ENCODE assay signal across 22 cellular contexts in the genomic region with DNA sequence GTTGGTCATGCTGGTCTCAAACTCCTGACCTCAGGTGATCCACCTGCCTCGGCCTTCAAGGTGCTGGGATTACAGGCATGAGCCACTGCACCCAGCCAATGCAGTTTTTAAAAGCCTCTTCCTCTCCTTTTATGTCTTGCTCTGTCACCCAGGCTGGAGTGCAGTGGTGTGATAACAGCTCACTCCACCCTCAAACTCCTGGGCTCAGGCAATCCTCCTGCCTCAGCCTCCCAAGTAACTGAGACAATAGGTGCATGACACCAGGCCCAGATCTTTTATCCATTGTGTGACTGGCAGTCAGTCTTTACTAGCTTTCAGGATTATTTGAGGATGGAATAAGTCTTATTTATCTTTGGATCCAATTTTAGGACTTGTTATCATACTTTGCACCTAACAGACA.
"Had no signal": no experiment of that assay in that cellular context is flagged by ENCODE, and none has a peak within 500 bp of the region (broad histone marks: within the 10 kb centered on the region; RNA-seq: fewer than 3 reads in every experiment).

No MANE protein-coding gene starts in this region.

- H3K4me1 ChIP-seq: SJSA1 had no signal

- H3K27ac ChIP-seq: SJSA1, SK-N-MC had no signal

- H3K9me3 ChIP-seq: MG63, SJSA1 had no signal

- H3K27me3 ChIP-seq: MG63, SJSA1 had no signal

- DNase-seq: Karpas-422, KG1, MG63, NCI-H1092, NCI-H1105 treated with DMSO at 0.1 percent for 48 hours, NCI-H1417 treated with DMSO at 0.1 percent for 48 hours, NCI-H146, NCI-H1694 treated with DMSO at 0.1 percent for 48 hours, NCI-H1930, NCI-H2081 treated with DMSO at 0.1 percent for 48 hours, NCI-H2171, NCI-H226, NCI-H446, NCI-H510A, NCI-H524 treated with DMSO at 0.1 percent for 48 hours, NCI-H69, NCI-H774, Right ventricle myocardium superior, RPMI8226, SIG-M5 had no signal

- H3K4me3 ChIP-seq: MG63, SJSA1, SK-N-MC had no signal
